ENCODE assay signal across 8 cellular contexts in the genomic region with DNA sequence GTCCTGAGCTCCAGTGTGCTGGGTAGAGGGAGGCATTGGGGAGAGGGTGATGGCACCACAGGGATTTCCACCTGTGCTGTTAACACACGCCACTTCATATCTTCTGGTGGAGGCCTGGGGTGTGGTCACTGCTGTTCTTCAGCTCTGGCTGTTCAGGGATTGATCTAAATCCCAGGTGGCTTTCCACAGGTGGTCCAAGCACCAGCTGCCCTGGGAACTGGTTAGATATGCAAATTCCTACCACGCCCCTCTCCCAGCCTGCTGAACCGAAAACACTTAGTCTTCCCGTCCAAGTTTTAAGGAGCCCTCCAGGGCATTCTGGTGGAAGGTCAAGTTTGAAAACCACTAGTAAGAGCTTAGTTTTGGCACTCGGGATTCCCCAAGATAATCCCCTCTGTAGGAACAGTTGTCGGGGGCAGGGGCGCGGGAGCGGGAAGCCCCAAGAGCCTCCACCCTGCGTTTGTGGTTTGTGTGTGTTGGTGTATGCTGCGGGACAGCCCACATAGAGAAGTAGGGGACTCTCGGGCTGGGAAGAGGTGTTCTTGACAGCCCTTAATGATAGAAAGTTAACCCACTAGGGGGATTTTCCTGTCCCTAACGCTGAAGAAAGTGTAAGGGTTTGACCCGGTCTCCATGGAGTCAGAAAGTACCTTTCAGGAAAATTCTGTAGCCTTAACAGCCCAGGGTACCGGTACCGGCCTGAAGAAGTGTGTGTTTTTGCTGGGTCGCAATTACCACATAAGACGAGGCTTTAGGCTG. TPM values are rescaled to one million over a fixed set of nuclear protein-coding genes. Genes with fewer than 3 reads are reported as not detected.
A peak's percentile ranks its signal among the peaks of the same experiment; 100 is the strongest.
DNase-seq lines count a peak whose midpoint lies in the region; ATAC-seq and TF ChIP-seq lines count a peak whose summit lies in the region.

No MANE protein-coding gene starts in this region.

- in situ Hi-C loops in transverse colon (cut with MboI; ENCODE audit: low pct_ligation_motif_present in 1 of 4, low pct_unique_long_range_greater_than_20kb in 1 of 4, low sequenced_read_pairs in 3 of 4): loop anchor here in 1 of 4 donors (5.0 kb wide), 1 partner anchor 41 kb away; no protein-coding TSS in a partner anchor

- ATAC-seq in activated CD8-positive, alpha-beta T cell treated with anti-CD3 and anti-CD28 coated beads for 36 hours: no peak
- no peak for ATAC-seq in activated CD8-positive, alpha-beta T cell treated with anti-CD3 and anti-CD28 coated beads, Interleukin-2, amount 10 ng/mL, durations not matched to agents 7 days and 5 days
- ATAC-seq in lung (ENCODE audit: insufficient read depth, low FRiP score) (no peak), GM21360 (IDR thresholded peaks at IDR 0.05; ENCODE audit: unreplicated experiment) (no peak)

- H3K4me3 ChIP-seq in lung (no peak overlapping the region), transverse colon (no peak overlapping the region)

- H3K36me3 ChIP-seq in lung (ENCODE audit: control insufficient read depth in 2 of 2, insufficient read depth in 2 of 2, low read length in 2 of 2) (peaks cover 0 to 25% of the 10 kb centered on the region in 2 donors), transverse colon (no peaks in the 10 kb centered on the region)

- H3K9me3 ChIP-seq in lung (ENCODE audit: control insufficient read depth in 2 of 2, insufficient read depth in 1 of 2, low read length in 1 of 2): peaks cover 0 to 2% of the 10 kb centered on the region in 2 donors
- no peaks in the 10 kb centered on the region for H3K9me3 ChIP-seq in transverse colon

- no peaks in the 10 kb centered on the region for H3K27me3 Mint-ChIP-seq in activated CD8-positive, alpha-beta T cell treated with anti-CD3 and anti-CD28 coated beads for 36 hours
- H3K27me3 Mint-ChIP-seq in activated CD8-positive, alpha-beta T cell treated with anti-CD3 and anti-CD28 coated beads, Interleukin-2, amount 10 ng/mL, durations not matched to agents 7 days and 5 days (ENCODE audit: low read depth): no peaks in the 10 kb centered on the region

- peak; percentile 13 for DNase-seq in activated CD8-positive, alpha-beta T cell treated with anti-CD3 and anti-CD28 coated beads for 36 hours
- no peak for DNase-seq in activated CD8-positive, alpha-beta T cell treated with anti-CD3 and anti-CD28 coated beads, Interleukin-2, amount 10 ng/mL, durations not matched to agents 7 days and 5 days
- peak; percentile 40 for DNase-seq in RPMI7951 (ENCODE audit: low read depth)
- no peak for DNase-seq in lung (ENCODE audit: low spot score)
- no peak for DNase-seq in transverse colon
- DNase-seq in stimulated activated CD4-positive, alpha-beta T cell treated with anti-CD3 and anti-CD28 coated beads, Interleukin-2, amount 100 ng/mL, for 48 hours: no peak
- no peak for DNase-seq in GF-D8 (lab: John Stamatoyannopoulos, UW)

- no peak for TF ChIP-seq POLR2A in transverse colon (IDR thresholded peaks at IDR 0.05)

- peaks cover 0 to 26% of the 10 kb centered on the region in 2 donors for H3K4me1 ChIP-seq in lung (ENCODE audit: control insufficient read depth in 2 of 2, insufficient read depth in 2 of 2, low read length in 2 of 2)
- H3K4me1 ChIP-seq in transverse colon: peaks cover 0 to 40% (median 35%) of the 10 kb centered on the region in 4 donors

- no peak overlapping the region for H3K4me3 Mint-ChIP-seq in activated CD8-positive, alpha-beta T cell treated with anti-CD3 and anti-CD28 coated beads for 36 hours
- no peak overlapping the region for H3K4me3 Mint-ChIP-seq in activated CD8-positive, alpha-beta T cell treated with anti-CD3 and anti-CD28 coated beads, Interleukin-2, amount 10 ng/mL, durations not matched to agents 7 days and 5 days

- H3K27ac ChIP-seq in lung (ENCODE audit: low read depth in 1 of 2, low read length in 1 of 2) (peak overlapping the region; percentile 55 to 84), transverse colon (peak overlapping the region; percentile 87 to 95 (median 87))

- TF ChIP-seq EP300 in transverse colon (IDR thresholded peaks at IDR 0.05; ENCODE audit: low read depth): no peak

- CTCF ChIA-PET in activated CD8-positive, alpha-beta T cell treated with anti-CD3 and anti-CD28 coated beads for 36 hours (lab: Charles Lee): interaction anchor here (0.6 to 2.4 kb wide), 7 partner anchors 8 to 41 kb away, joined by 3 to 24 read pairs (median 3); no protein-coding TSS in a partner anchor
- CTCF ChIA-PET in activated CD8-positive, alpha-beta T cell treated with anti-CD3 and anti-CD28 coated beads, Interleukin-2, amount 10 ng/mL, durations not matched to agents 7 days and 5 days (lab: Charles Lee): interaction anchor here (1.0 to 2.7 kb wide), 3 partner anchors 10 to 40 kb away, joined by 3 to 35 read pairs (median 7); no protein-coding TSS in a partner anchor

- TF ChIP-seq CTCF in activated CD8-positive, alpha-beta T cell treated with anti-CD3 and anti-CD28 coated beads for 36 hours (IDR thresholded peaks at IDR 0.05): no peak
- TF ChIP-seq CTCF in lung (IDR thresholded peaks at IDR 0.05; ENCODE audit: control extremely low read depth, extremely low read depth) (no peak), transverse colon (IDR thresholded peaks at IDR 0.05) (no peak)

- intact Hi-C loops in activated CD8-positive, alpha-beta T cell treated with anti-CD3 and anti-CD28 coated beads for 36 hours (cut with micrococcal nuclease): loop anchor here (2.0 kb wide), 1 partner anchor 41 kb away; no protein-coding TSS in a partner anchor
- intact Hi-C loops in transverse colon (cut with DNase I; ENCODE audit: low total_unique reads): loop anchor here (2.0 kb wide), 1 partner anchor 41 kb away; no protein-coding TSS in a partner anchor

- H3K36me3 Mint-ChIP-seq in activated CD8-positive, alpha-beta T cell treated with anti-CD3 and anti-CD28 coated beads for 36 hours (ENCODE audit: low read depth): no peaks in the 10 kb centered on the region
- H3K36me3 Mint-ChIP-seq in activated CD8-positive, alpha-beta T cell treated with anti-CD3 and anti-CD28 coated beads, Interleukin-2, amount 10 ng/mL, durations not matched to agents 7 days and 5 days (ENCODE audit: low read depth): no peaks in the 10 kb centered on the region

- H3K27ac Mint-ChIP-seq in activated CD8-positive, alpha-beta T cell treated with anti-CD3 and anti-CD28 coated beads for 36 hours: peak overlapping the region; percentile 15
- H3K27ac Mint-ChIP-seq in activated CD8-positive, alpha-beta T cell treated with anti-CD3 and anti-CD28 coated beads, Interleukin-2, amount 10 ng/mL, durations not matched to agents 7 days and 5 days: no peak overlapping the region

- H3K27me3 ChIP-seq in lung (ENCODE audit: control insufficient read depth, insufficient read depth) (no peaks in the 10 kb centered on the region), transverse colon (no peaks in the 10 kb centered on the region)

- peaks cover 29% of the 10 kb centered on the region for H3K4me1 Mint-ChIP-seq in activated CD8-positive, alpha-beta T cell treated with anti-CD3 and anti-CD28 coated beads for 36 hours (ENCODE audit: low read depth)
- H3K4me1 Mint-ChIP-seq in activated CD8-positive, alpha-beta T cell treated with anti-CD3 and anti-CD28 coated beads, Interleukin-2, amount 10 ng/mL, durations not matched to agents 7 days and 5 days (ENCODE audit: low read depth): peaks cover 37% of the 10 kb centered on the region

- 43 to 49% methylated on average over 18 of the region's 18 CpGs for WGBS in lung, 2 donors
- WGBS in transverse colon (ENCODE audit: low coverage in 1 of 2), 2 donors: 68% methylated on average over 18 of the region's 18 CpGs; no CpG with 5 or more reads in 1 of the 2 donors

- POLR2A ChIA-PET in activated CD8-positive, alpha-beta T cell treated with anti-CD3 and anti-CD28 coated beads for 36 hours (lab: Charles Lee): no interaction called here
- POLR2A ChIA-PET in activated CD8-positive, alpha-beta T cell treated with anti-CD3 and anti-CD28 coated beads, Interleukin-2, amount 10 ng/mL, durations not matched to agents 7 days and 5 days (lab: Charles Lee): interaction anchor here (0.9 to 1.9 kb wide), 4 partner anchors 11 to 38 kb away, joined by 3 to 4 read pairs (median 3); a partner anchor contains a TSS

- no peaks in the 10 kb centered on the region for H3K9me3 Mint-ChIP-seq in activated CD8-positive, alpha-beta T cell treated with anti-CD3 and anti-CD28 coated beads for 36 hours
- H3K9me3 Mint-ChIP-seq in activated CD8-positive, alpha-beta T cell treated with anti-CD3 and anti-CD28 coated beads, Interleukin-2, amount 10 ng/mL, durations not matched to agents 7 days and 5 days (ENCODE audit: insufficient read depth): no peaks in the 10 kb centered on the region

RNA-seq across cellular contexts. Expression of a gene that starts 5.1 kb away (rescaled TPM):
- under 1 TPM; 0.16 to 0.27 TPM for total RNA-seq in activated CD8-positive, alpha-beta T cell treated with anti-CD3 and anti-CD28 coated beads for 36 hours
- not detected for total RNA-seq in activated CD8-positive, alpha-beta T cell treated with anti-CD3 and anti-CD28 coated beads, Interleukin-2, amount 10 ng/mL, durations not matched to agents 7 days and 5 days
- total RNA-seq in RPMI7951 (2014; rRNA removed; shearing (Covaris generic)): 14.5 and 16.5 TPM in 2 replicates
- total RNA-seq in lung (100 to 1,000 TPM in 1 of 2 donors, 10 to 100 TPM in 1; 37.0 to 149 TPM), transverse colon (100 to 1,000 TPM in 2 of 4 donors, 10 to 100 TPM in 2; 14.6 to 109 (median 76.6) TPM)
- polyA plus RNA-seq in lung: 10 to 100 TPM; 48.3 to 91.9 TPM

RNA-seq across cellular contexts. Expression of a gene that starts 13.9 kb away (rescaled TPM):
- total RNA-seq in activated CD8-positive, alpha-beta T cell treated with anti-CD3 and anti-CD28 coated beads for 36 hours: 1 to 10 TPM; 1.8 to 1.9 TPM
- total RNA-seq in activated CD8-positive, alpha-beta T cell treated with anti-CD3 and anti-CD28 coated beads, Interleukin-2, amount 10 ng/mL, durations not matched to agents 7 days and 5 days: 1 to 10 TPM in 1 of 2 experiments, under 1 TPM in 1; 0.76 to 1.6 TPM
- 6.8 and 11.1 TPM in 2 replicates for total RNA-seq in RPMI7951 (2014; rRNA removed; shearing (Covaris generic))
- total RNA-seq in lung (10 to 100 TPM; 38.8 to 44.3 TPM), transverse colon (10 to 100 TPM; 26.8 to 37.8 (median 27.5) TPM)
- polyA plus RNA-seq in lung: 10 to 100 TPM; 19.5 to 55.4 TPM

RNA-seq across cellular contexts. Expression of a gene that starts 27.2 kb away (rescaled TPM):
- total RNA-seq in activated CD8-positive, alpha-beta T cell treated with anti-CD3 and anti-CD28 coated beads for 36 hours: 10 to 100 TPM; 34.4 to 37.6 TPM
- 10 to 100 TPM; 44.6 to 45.2 TPM for total RNA-seq in activated CD8-positive, alpha-beta T cell treated with anti-CD3 and anti-CD28 coated beads, Interleukin-2, amount 10 ng/mL, durations not matched to agents 7 days and 5 days
- 32.5 and 47.1 TPM in 2 replicates for total RNA-seq in RPMI7951 (2014; rRNA removed; shearing (Covaris generic))
- total RNA-seq in lung (10 to 100 TPM; 17.7 to 40.7 TPM), transverse colon (10 to 100 TPM in 1 of 4 donors, 1 to 10 TPM in 3; 4.6 to 14.3 (median 9.5) TPM)
- polyA plus RNA-seq in lung: 10 to 100 TPM; 16.8 to 18.6 TPM

Comparison
In these comparisons a context has a peak if more than half of its experiments do, and no peak if none do; other contexts are left out.
1. DNase-seq: peak in activated CD8-positive, alpha-beta T cell treated with anti-CD3 and anti-CD28 coated beads for 36 hours (single experiment) and RPMI7951 (single experiment); none in activated CD8-positive, alpha-beta T cell treated with anti-CD3 and anti-CD28 coated beads, Interleukin-2, amount 10 ng/mL, durations not matched to agents 7 days and 5 days (single experiment), lung (single experiment), transverse colon (single experiment), stimulated activated CD4-positive, alpha-beta T cell treated with anti-CD3 and anti-CD28 coated beads, Interleukin-2, amount 100 ng/mL, for 48 hours (0 of 2) and GF-D8 (single experiment).
2. RNA of a gene that starts 5.1 kb away (total RNA-seq): 37.0 to 149 TPM in lung, 14.6 to 109 TPM in transverse colon and 14.5 to 16.5 TPM in RPMI7951; 0.16 to 0.27 TPM in activated CD8-positive, alpha-beta T cell treated with anti-CD3 and anti-CD28 coated beads for 36 hours and not detected in activated CD8-positive, alpha-beta T cell treated with anti-CD3 and anti-CD28 coated beads, Interleukin-2, amount 10 ng/mL, durations not matched to agents 7 days and 5 days; every median in the first group is over 10 times any median in the second.